ENCODE assay signal across 22 cellular contexts in genomic region chr10:133058267-133059092, GRCh38. TPM values are rescaled to one million over a fixed set of nuclear protein-coding genes. Genes with fewer than 3 reads are reported as not detected.
DNase-seq lines count a peak whose midpoint lies in the region; ATAC-seq and TF ChIP-seq lines count a peak whose summit lies in the region.
"Had no signal": no experiment of that assay in that cellular context is flagged by ENCODE, and none has a peak within 500 bp of the region (broad histone marks: within the 10 kb centered on the region; RNA-seq: fewer than 3 reads in every experiment).

No MANE protein-coding gene starts in this region.

- H3K27me3 ChIP-seq in neural progenitor cell = no peaks in the 10 kb centered on the region
- no peaks in the 10 kb centered on the region for H3K27me3 ChIP-seq in smooth muscle cell (ENCODE audit: low read depth)
- H3K27me3 ChIP-seq: brain microvascular endothelial cell had no signal

- no peak overlapping the region for H3K27ac Mint-ChIP-seq in T-helper 1 cell treated with Interleukin-12 subunit alpha and Interleukin-12 subunit beta and Interleukin-4 antibody, amounts not matched to agents 30 μg/mL and 1 μg/mL, for 36 hours
- peak overlapping the region; percentile 6 for H3K27ac Mint-ChIP-seq in activated CD8-positive, alpha-beta T cell treated with anti-CD3 and anti-CD28 coated beads, Interleukin-2, amount 10 ng/mL, durations not matched to agents 7 days and 5 days
- peak overlapping the region; percentile 42 for H3K27ac Mint-ChIP-seq in neural progenitor cell
- H3K27ac Mint-ChIP-seq: activated naive CD4-positive, alpha-beta T cell treated with anti-CD3 and anti-CD28 coated beads, Interleukin-2, amount 10 ng/mL, durations not matched to agents 7 days and 5 days; HFFc6; stimulated activated naive CD8-positive, alpha-beta T cell treated with anti-CD3 and anti-CD28 coated beads, Interleukin-15, Interleukin-2, amounts not matched to agents 100 ng/mL and 50 ng/mL, for 24 hours had no signal

- CTCF ChIA-PET in activated CD8-positive, alpha-beta T cell treated with anti-CD3 and anti-CD28 coated beads, Interleukin-2, amount 10 ng/mL, durations not matched to agents 7 days and 5 days (lab: Charles Lee) = no interaction called here

- no peak overlapping the region for H3K4me3 ChIP-seq in Jurkat, Clone E6-1 (ENCODE audit: low read length)
- H3K4me3 ChIP-seq in neural progenitor cell = no peak overlapping the region
- H3K4me3 ChIP-seq in smooth muscle cell = no peak overlapping the region

- H2AFZ ChIP-seq in neural progenitor cell (replicated peaks) (no peak overlapping the region), smooth muscle cell (ENCODE audit: low read depth) (no peak overlapping the region)

- H3K36me3 ChIP-seq in neural progenitor cell (no peaks in the 10 kb centered on the region), smooth muscle cell (ENCODE audit: low read depth) (no peaks in the 10 kb centered on the region)
- H3K36me3 ChIP-seq: brain microvascular endothelial cell had no signal

- H4K20me1 ChIP-seq in neural progenitor cell (ENCODE audit: low read depth) (no peaks in the 10 kb centered on the region), smooth muscle cell (ENCODE audit: low read depth) (no peaks in the 10 kb centered on the region)

- no peaks in the 10 kb centered on the region for H3K9me3 ChIP-seq in neural progenitor cell (ENCODE audit: low read depth)
- H3K9me3 ChIP-seq in smooth muscle cell (replicated peaks; ENCODE audit: low read depth) = no peaks in the 10 kb centered on the region

- H3K4me1 Mint-ChIP-seq in T-helper 1 cell treated with Interleukin-12 subunit alpha and Interleukin-12 subunit beta and Interleukin-4 antibody, amounts not matched to agents 30 μg/mL and 1 μg/mL, for 36 hours (ENCODE audit: low read depth) = peaks cover 11% of the 10 kb centered on the region
- peaks cover 16% of the 10 kb centered on the region for H3K4me1 Mint-ChIP-seq in activated CD8-positive, alpha-beta T cell treated with anti-CD3 and anti-CD28 coated beads, Interleukin-2, amount 10 ng/mL, durations not matched to agents 7 days and 5 days (ENCODE audit: low read depth)
- peaks cover 24% of the 10 kb centered on the region for H3K4me1 Mint-ChIP-seq in neural progenitor cell

- H3K9ac ChIP-seq in neural progenitor cell (no peak overlapping the region), smooth muscle cell (ENCODE audit: low read depth) (no peak overlapping the region)

- H3K36me3 Mint-ChIP-seq in T-helper 1 cell treated with Interleukin-12 subunit alpha and Interleukin-12 subunit beta and Interleukin-4 antibody, amounts not matched to agents 30 μg/mL and 1 μg/mL, for 36 hours (ENCODE audit: low read depth) = no peaks in the 10 kb centered on the region
- H3K36me3 Mint-ChIP-seq in activated CD8-positive, alpha-beta T cell treated with anti-CD3 and anti-CD28 coated beads, Interleukin-2, amount 10 ng/mL, durations not matched to agents 7 days and 5 days (ENCODE audit: low read depth) = no peaks in the 10 kb centered on the region
- no peaks in the 10 kb centered on the region for H3K36me3 Mint-ChIP-seq in neural progenitor cell
- H3K36me3 Mint-ChIP-seq: activated naive CD4-positive, alpha-beta T cell treated with anti-CD3 and anti-CD28 coated beads, Interleukin-2, amount 10 ng/mL, durations not matched to agents 7 days and 5 days; naive B cell had no signal

- POLR2A ChIA-PET in activated CD8-positive, alpha-beta T cell treated with anti-CD3 and anti-CD28 coated beads, Interleukin-2, amount 10 ng/mL, durations not matched to agents 7 days and 5 days (lab: Charles Lee) = no interaction called here

- TF ChIP-seq CTCF in neural progenitor cell (IDR thresholded peaks at IDR 0.05) (no peak), smooth muscle cell (IDR thresholded peaks at IDR 0.05; ENCODE audit: borderline replicate concordance, insufficient read depth, poor library complexity, severe bottlenecking) (no peak)

- H3K27me3 Mint-ChIP-seq in T-helper 1 cell treated with Interleukin-12 subunit alpha and Interleukin-12 subunit beta and Interleukin-4 antibody, amounts not matched to agents 30 μg/mL and 1 μg/mL, for 36 hours (ENCODE audit: low read depth) = no peaks in the 10 kb centered on the region
- peaks cover 2% of the 10 kb centered on the region for H3K27me3 Mint-ChIP-seq in activated CD8-positive, alpha-beta T cell treated with anti-CD3 and anti-CD28 coated beads, Interleukin-2, amount 10 ng/mL, durations not matched to agents 7 days and 5 days (ENCODE audit: low read depth)
- H3K27me3 Mint-ChIP-seq in neural progenitor cell (ENCODE audit: insufficient read depth, low read depth) = peaks cover 21% of the 10 kb centered on the region
- H3K27me3 Mint-ChIP-seq: activated naive CD4-positive, alpha-beta T cell treated with anti-CD3 and anti-CD28 coated beads, Interleukin-2, amount 10 ng/mL, durations not matched to agents 7 days and 5 days had no signal

- peak; percentile 43 for ATAC-seq in activated CD8-positive, alpha-beta T cell treated with anti-CD3 and anti-CD28 coated beads, Interleukin-2, amount 10 ng/mL, durations not matched to agents 7 days and 5 days
- ATAC-seq in GM19452 (IDR thresholded peaks at IDR 0.05; ENCODE audit: unreplicated experiment) = no peak
- ATAC-seq: activated CD4-positive, CD25-positive, alpha-beta regulatory T cell treated with anti-CD3 and anti-CD28 coated beads, Interleukin-2, amount 50 U/mL, for 24 hours; esophagus mucosa had no signal

- no peaks in the 10 kb centered on the region for H3F3A ChIP-seq in neural progenitor cell (ENCODE audit: low read depth)
- no peaks in the 10 kb centered on the region for H3F3A ChIP-seq in smooth muscle cell (ENCODE audit: low read depth)

- no peak overlapping the region for H3K27ac ChIP-seq in neural progenitor cell
- H3K27ac ChIP-seq in smooth muscle cell (ENCODE audit: low read depth) = no peak overlapping the region
- H3K27ac ChIP-seq: brain microvascular endothelial cell had no signal

- H3K4me2 ChIP-seq in neural progenitor cell = no peak overlapping the region
- H3K4me2 ChIP-seq in smooth muscle cell = no peak overlapping the region

- H3K79me2 ChIP-seq in neural progenitor cell (ENCODE audit: low read depth) (no peaks in the 10 kb centered on the region), smooth muscle cell (ENCODE audit: low read depth) (no peaks in the 10 kb centered on the region)

- 87% methylated on average over 14 of the region's 14 CpGs for WGBS in smooth muscle cell (ENCODE audit: low lambda C conversion rate)

- no peaks in the 10 kb centered on the region for H3K4me1 ChIP-seq in neural progenitor cell
- no peaks in the 10 kb centered on the region for H3K4me1 ChIP-seq in smooth muscle cell (ENCODE audit: low read depth)

- DNase-seq in T-helper 1 cell (no peak), neural progenitor cell (ENCODE audit: low spot score) (no peak), A172 (ENCODE audit: low spot score) (no peak), smooth muscle cell (lab: John Stamatoyannopoulos, UW; ENCODE audit: unreplicated experiment) (no peak)
- peak; percentile 71 for DNase-seq in Jurkat, Clone E6-1 (ENCODE audit: low read depth, low spot score)
- DNase-seq in activated CD8-positive, alpha-beta T cell treated with anti-CD3 and anti-CD28 coated beads, Interleukin-2, amount 10 ng/mL, durations not matched to agents 7 days and 5 days = peak; percentile 48
- DNase-seq: activated naive CD4-positive, alpha-beta T cell treated with anti-CD3 and anti-CD28 coated beads, Interleukin-2, amount 10 ng/mL, durations not matched to agents 7 days and 5 days; brain microvascular endothelial cell; HFFc6; naive B cell; NCI-H2107; NCI-H69; stimulated activated CD4-positive, alpha-beta T cell treated with anti-CD3 and anti-CD28 coated beads, Interleukin-12 subunit alpha, Interleukin-12 subunit beta, amount 100 ng/mL, for 4 hours had no signal

- H3K9me3 Mint-ChIP-seq in T-helper 1 cell treated with Interleukin-12 subunit alpha and Interleukin-12 subunit beta and Interleukin-4 antibody, amounts not matched to agents 30 μg/mL and 1 μg/mL, for 36 hours = peaks cover 4% of the 10 kb centered on the region
- H3K9me3 Mint-ChIP-seq in activated CD8-positive, alpha-beta T cell treated with anti-CD3 and anti-CD28 coated beads, Interleukin-2, amount 10 ng/mL, durations not matched to agents 7 days and 5 days (ENCODE audit: insufficient read depth) = no peaks in the 10 kb centered on the region
- H3K9me3 Mint-ChIP-seq in neural progenitor cell = peaks cover 2% of the 10 kb centered on the region
- H3K9me3 Mint-ChIP-seq: activated naive CD4-positive, alpha-beta T cell treated with anti-CD3 and anti-CD28 coated beads, Interleukin-2, amount 10 ng/mL, durations not matched to agents 7 days and 5 days; stimulated activated naive CD8-positive, alpha-beta T cell treated with anti-CD3 and anti-CD28 coated beads, Interleukin-15, Interleukin-2, amounts not matched to agents 100 ng/mL and 50 ng/mL, for 24 hours had no signal

- peak overlapping the region; percentile 11 for H3K4me3 Mint-ChIP-seq in T-helper 1 cell treated with Interleukin-12 subunit alpha and Interleukin-12 subunit beta and Interleukin-4 antibody, amounts not matched to agents 30 μg/mL and 1 μg/mL, for 36 hours
- H3K4me3 Mint-ChIP-seq in activated CD8-positive, alpha-beta T cell treated with anti-CD3 and anti-CD28 coated beads, Interleukin-2, amount 10 ng/mL, durations not matched to agents 7 days and 5 days = peak overlapping the region; percentile 13
- H3K4me3 Mint-ChIP-seq in neural progenitor cell = peak overlapping the region; percentile 28
- H3K4me3 Mint-ChIP-seq: activated naive CD4-positive, alpha-beta T cell treated with anti-CD3 and anti-CD28 coated beads, Interleukin-2, amount 10 ng/mL, durations not matched to agents 7 days and 5 days; HFFc6; naive B cell; stimulated activated naive CD8-positive, alpha-beta T cell treated with anti-CD3 and anti-CD28 coated beads, Interleukin-15, Interleukin-2, amounts not matched to agents 100 ng/mL and 50 ng/mL, for 24 hours had no signal

RNA-seq across cellular contexts. Expression of gene ADGRA1, which starts 29.2 kb away (rescaled TPM):
- not detected for polyA plus RNA-seq in Jurkat, Clone E6-1 (2012; ENCODE audit: insufficient read depth, insufficient read length)
- not detected for total RNA-seq in activated CD8-positive, alpha-beta T cell treated with anti-CD3 and anti-CD28 coated beads, Interleukin-2, amount 10 ng/mL, durations not matched to agents 7 days and 5 days
- total RNA-seq in neural progenitor cell (ENCODE audit: low replicate concordance) = not detected in 2 replicates
- total RNA-seq in A172 (2014; rRNA removed; shearing (Covaris generic)) = 0.24 and 0.43 TPM in 2 replicates
- total RNA-seq in smooth muscle cell = not detected in 2 replicates
- polyA plus RNA-seq in smooth muscle cell = not detected in 2 replicates
- total RNA-seq: dermis microvascular lymphatic vessel endothelial cell; esophagus mucosa; HFFc6; M059J; T-helper 1 cell treated with Interleukin-12 subunit alpha and Interleukin-12 subunit beta and Interleukin-4 antibody, amounts not matched to agents 30 ng/mL and 1 ng/mL, for 36 hours; urinary bladder had no signal

Comparison
In these comparisons a context has a peak if more than half of its experiments do, and no peak if none do; other contexts are left out.
1. DNase-seq: peak in Jurkat, Clone E6-1 (single experiment) and activated CD8-positive, alpha-beta T cell treated with anti-CD3 and anti-CD28 coated beads, Interleukin-2, amount 10 ng/mL, durations not matched to agents 7 days and 5 days (single experiment); none in T-helper 1 cell (0 of 5), neural progenitor cell (single experiment), A172 (single experiment) and smooth muscle cell (single experiment).
2. Peak in every context shown above with its lines, with median percentiles within 50 percentile points of each other: H3K4me3 Mint-ChIP-seq.